9 cellular contexts compared by ENCODE assay signal in the genomic region with DNA sequence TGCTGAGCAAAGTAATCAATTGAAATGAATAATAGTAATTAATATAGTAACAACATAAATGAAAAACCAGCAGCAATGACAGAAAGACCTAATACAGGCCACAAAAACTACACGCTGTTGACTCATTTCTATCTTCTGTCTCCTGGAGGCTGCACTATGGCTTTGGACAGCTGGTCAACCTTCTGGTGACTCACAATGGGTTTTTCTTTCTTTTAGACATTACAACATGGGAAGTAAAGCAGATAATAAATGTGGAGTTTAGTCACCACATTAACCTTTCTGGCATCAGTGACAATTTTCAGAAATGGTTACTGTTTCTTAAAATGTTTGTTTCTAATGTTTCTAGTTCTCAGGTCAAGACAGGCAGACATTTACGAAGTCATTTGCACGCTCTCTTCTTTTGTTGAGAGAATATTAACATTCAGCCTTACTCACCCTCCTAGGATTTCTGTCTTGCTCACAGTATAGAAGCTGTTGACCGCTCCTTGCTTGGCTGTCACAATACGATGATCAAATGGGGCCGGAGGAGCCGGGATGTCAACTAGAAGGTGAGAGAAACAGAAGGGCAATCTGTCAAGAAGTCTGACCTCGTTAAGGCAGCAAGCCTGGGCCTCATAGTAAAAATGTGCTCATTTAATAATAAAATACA.
DNase-seq lines count a peak whose midpoint lies in the region; FAIRE-seq lines count a peak whose summit lies in the region.
"Had no signal": no experiment of that assay in that cellular context is flagged by ENCODE, and none has a peak within 500 bp of the region (broad histone marks: within the 10 kb centered on the region; RNA-seq: fewer than 3 reads in every experiment).

No MANE protein-coding gene starts in this region.

- H3K9ac ChIP-seq in mesenchymal stem cell (ENCODE audit: low read length), result no peak overlapping the region

- no peak overlapping the region for H3K18ac ChIP-seq in mesenchymal stem cell (ENCODE audit: low read depth in 1 of 2, low read length in 2 of 2)

- no peak overlapping the region for H2BK5ac ChIP-seq in mesenchymal stem cell (ENCODE audit: low read depth, low read length, poor library complexity, severe bottlenecking)

- peak; percentile 71 for DNase-seq in DMS 273 (lab: John Stamatoyannopoulos, UW; ENCODE audit: unreplicated experiment)
- DNase-seq in HTR-8/SVneo (ENCODE audit: insufficient read length, low spot score), result peak; percentile 68
- DNase-seq in amniotic stem cell (lab: John Stamatoyannopoulos, UW), result peak; percentile 41
- DNase-seq in mesenchymal stem cell, result peak; percentile 75
- no peak for DNase-seq in iPS-NIHi11 (ENCODE audit: low spot score)
- no peak for DNase-seq in SK-N-DZ (ENCODE audit: low spot score)
- no peak for DNase-seq in cerebellar cortex (ENCODE audit: low spot score)
- no peak for DNase-seq in stimulated activated CD4-positive, alpha-beta T cell treated with anti-CD3 and anti-CD28 coated beads, Interleukin-4, amount 100 ng/mL, for 24 hours
- DNase-seq: GDM1 had no signal

- no peaks in the 10 kb centered on the region for H3K9me3 ChIP-seq in mesenchymal stem cell (ENCODE audit: control insufficient read depth, low read length)

- no peak overlapping the region for H4K91ac ChIP-seq in mesenchymal stem cell (ENCODE audit: low read length)

- H3K27ac ChIP-seq in mesenchymal stem cell (ENCODE audit: low read length, poor library complexity, severe bottlenecking), result no peak overlapping the region

- H3K27me3 ChIP-seq in mesenchymal stem cell (ENCODE audit: control insufficient read depth in 1 of 2, insufficient read depth in 1 of 2, low read length in 2 of 2), result no peaks in the 10 kb centered on the region

- no peak overlapping the region for H4K8ac ChIP-seq in mesenchymal stem cell (ENCODE audit: low read length)

- H3K4me2 ChIP-seq in mesenchymal stem cell (ENCODE audit: low read length, poor library complexity, severe bottlenecking), result no peak overlapping the region

- no peak overlapping the region for H2BK120ac ChIP-seq in mesenchymal stem cell (ENCODE audit: low read depth, low read length)

- H3K23ac ChIP-seq in mesenchymal stem cell (ENCODE audit: low read length in 2 of 2), result no peak overlapping the region

- no peak overlapping the region for H3K4me3 ChIP-seq in mesenchymal stem cell (ENCODE audit: insufficient read depth in 1 of 2, low read depth in 1 of 2, low read length in 2 of 2)

- H3K79me1 ChIP-seq in mesenchymal stem cell (replicated peaks; ENCODE audit: low read length, poor library complexity, severe bottlenecking), result no peaks in the 10 kb centered on the region

- peaks cover 2% of the 10 kb centered on the region for H3K4me1 ChIP-seq in mesenchymal stem cell (ENCODE audit: control insufficient read depth, insufficient read depth, low read depth, low read length)

- FAIRE-seq in HTR-8/SVneo (lab: Jason Lieb, UNC), result peak; percentile 20

- H3K14ac ChIP-seq in mesenchymal stem cell (ENCODE audit: low read length in 2 of 2), result no peak overlapping the region

- H3K36me3 ChIP-seq in mesenchymal stem cell (ENCODE audit: control insufficient read depth in 1 of 2, insufficient read depth in 2 of 2, low read depth in 1 of 2, low read length in 2 of 2), result peaks cover 0 to 3% of the 10 kb centered on the region in 2 experiments

- H2AK5ac ChIP-seq in mesenchymal stem cell (ENCODE audit: low read length, severe bottlenecking), result no peak overlapping the region

- no peak overlapping the region for H2AFZ ChIP-seq in mesenchymal stem cell (ENCODE audit: low read depth, low read length)

- H2BK12ac ChIP-seq in mesenchymal stem cell (ENCODE audit: low read length in 2 of 2), result no peak overlapping the region

- 79% methylated on average over 7 of the region's 8 CpGs for WGBS in mesenchymal stem cell

- no peak overlapping the region for H3K4ac ChIP-seq in mesenchymal stem cell (ENCODE audit: low read depth in 1 of 2, low read length in 2 of 2)

- no peak overlapping the region for H2BK15ac ChIP-seq in mesenchymal stem cell (ENCODE audit: low read depth, poor library complexity, severe bottlenecking)

Comparison
In these comparisons a context has a peak if more than half of its experiments do, and no peak if none do; other contexts are left out.
1. DNase-seq: peak in DMS 273 (single experiment), HTR-8/SVneo (single experiment), amniotic stem cell (single experiment) and mesenchymal stem cell (single experiment); none in iPS-NIHi11 (single experiment), SK-N-DZ (single experiment), cerebellar cortex (single experiment) and stimulated activated CD4-positive, alpha-beta T cell treated with anti-CD3 and anti-CD28 coated beads, Interleukin-4, amount 100 ng/mL, for 24 hours (single experiment).